Comparison of ENCODE assay signal across 15 cellular contexts in genomic region chr18:36993068-36993467, GRCh38.
DNase-seq lines count a peak whose midpoint lies in the region; ATAC-seq and TF ChIP-seq lines count a peak whose summit lies in the region.
"Had no signal": no experiment of that assay in that cellular context is flagged by ENCODE, and none has a peak within 500 bp of the region (broad histone marks: within the 10 kb centered on the region; RNA-seq: fewer than 3 reads in every experiment).

No MANE protein-coding gene starts in this region.

- DNase-seq in EH (ENCODE audit: low read depth) (peak; percentile 63), hepatic stellate cell (ENCODE audit: low spot score) (peak; percentile 14), lower lobe of right lung (no peak), trophoblast cell (no peak), ecto neural progenitor cell (ENCODE audit: low spot score) (no peak)
- no peak for DNase-seq in activated T-helper 1 cell treated with anti-CD3 and anti-CD28 coated beads, Interleukin-12 subunit alpha, Interleukin-12 subunit beta, Interleukin-2, Interleukin-4 antibody, amounts not matched to agents 30 ng/mL and 10 ng/mL and 1 ng/mL, durations not matched to agents 14 hours and 24 hours and 36 hours (ENCODE audit: low spot score)
- DNase-seq in naive thymus-derived CD8-positive, alpha-beta T cell = no peak
- DNase-seq: glutamatergic neuron, NCI-H2081, OCI-M1, T1000 had no signal

- H3K9me3 ChIP-seq in lower lobe of right lung (no peaks in the 10 kb centered on the region), trophoblast cell (ENCODE audit: insufficient read depth, low read depth, low read length) (no peaks in the 10 kb centered on the region)

- H2AFZ ChIP-seq in trophoblast cell (ENCODE audit: insufficient read depth, low read length, poor library complexity) = no peak overlapping the region

- ATAC-seq in HG02610 (IDR thresholded peaks at IDR 0.05; ENCODE audit: unreplicated experiment) (peak; percentile 85), lower lobe of right lung (no peak)
- ATAC-seq in naive thymus-derived CD8-positive, alpha-beta T cell = no peak

- POLR2A ChIA-PET in naive thymus-derived CD8-positive, alpha-beta T cell (lab: Charles Lee) = no interaction called here

- H3K27me3 ChIP-seq in lower lobe of right lung (ENCODE audit: low read depth) (no peaks in the 10 kb centered on the region), trophoblast cell (ENCODE audit: insufficient read depth, low read length) (no peaks in the 10 kb centered on the region)
- H3K27me3 ChIP-seq: cardiac muscle cell had no signal

- H3K14ac ChIP-seq in trophoblast cell (ENCODE audit: low read length) = no peak overlapping the region

- H4K91ac ChIP-seq in trophoblast cell (ENCODE audit: low read depth, low read length) = no peak overlapping the region

- peak overlapping the region; percentile 22 for H3K27ac Mint-ChIP-seq in activated T-helper 1 cell treated with anti-CD3 and anti-CD28 coated beads, Interleukin-12 subunit alpha, Interleukin-12 subunit beta, Interleukin-2, Interleukin-4 antibody, amounts not matched to agents 30 ng/mL and 10 ng/mL and 1 ng/mL, durations not matched to agents 14 hours and 24 hours and 36 hours
- H3K27ac Mint-ChIP-seq in naive thymus-derived CD8-positive, alpha-beta T cell = no peak overlapping the region
- H3K27ac Mint-ChIP-seq: CD14-positive monocyte, progenitor cell of endocrine pancreas had no signal

- no peak overlapping the region for H3K9ac ChIP-seq in trophoblast cell (ENCODE audit: low read length)

- H3K36me3 ChIP-seq in lower lobe of right lung (no peaks in the 10 kb centered on the region), trophoblast cell (ENCODE audit: control insufficient read depth in 1 of 2, insufficient read depth in 2 of 2, low read length in 2 of 2) (no peaks in the 10 kb centered on the region)
- H3K36me3 ChIP-seq: cardiac muscle cell had no signal

- H3K27ac ChIP-seq in lower lobe of right lung (no peak overlapping the region), trophoblast cell (ENCODE audit: low read depth, low read length) (no peak overlapping the region)
- H3K27ac ChIP-seq: cardiac muscle cell had no signal

- no peaks in the 10 kb centered on the region for H3K27me3 Mint-ChIP-seq in activated T-helper 1 cell treated with anti-CD3 and anti-CD28 coated beads, Interleukin-12 subunit alpha, Interleukin-12 subunit beta, Interleukin-2, Interleukin-4 antibody, amounts not matched to agents 30 ng/mL and 10 ng/mL and 1 ng/mL, durations not matched to agents 14 hours and 24 hours and 36 hours (ENCODE audit: insufficient read depth)
- H3K27me3 Mint-ChIP-seq in naive thymus-derived CD8-positive, alpha-beta T cell = no peaks in the 10 kb centered on the region
- H3K27me3 Mint-ChIP-seq: progenitor cell of endocrine pancreas had no signal

- TF ChIP-seq CTCF in lower lobe of right lung (IDR thresholded peaks at IDR 0.05) = no peak

- no peak overlapping the region for H4K8ac ChIP-seq in trophoblast cell (ENCODE audit: low read depth, low read length)

- no peaks in the 10 kb centered on the region for H3K79me2 ChIP-seq in trophoblast cell (ENCODE audit: control insufficient read depth, insufficient read depth, low read length, poor library complexity)

- H3K36me3 Mint-ChIP-seq in activated T-helper 1 cell treated with anti-CD3 and anti-CD28 coated beads, Interleukin-12 subunit alpha, Interleukin-12 subunit beta, Interleukin-2, Interleukin-4 antibody, amounts not matched to agents 30 ng/mL and 10 ng/mL and 1 ng/mL, durations not matched to agents 14 hours and 24 hours and 36 hours (ENCODE audit: low read depth) = peaks cover 2% of the 10 kb centered on the region
- H3K36me3 Mint-ChIP-seq in naive thymus-derived CD8-positive, alpha-beta T cell = peaks cover 30 to 70% (median 48%) of the 10 kb centered on the region in 3 donors

- no peak overlapping the region for H3K18ac ChIP-seq in trophoblast cell (ENCODE audit: low read length)

- no peaks in the 10 kb centered on the region for H3K4me1 ChIP-seq in lower lobe of right lung
- no peaks in the 10 kb centered on the region for H3K4me1 ChIP-seq in trophoblast cell (ENCODE audit: control insufficient read depth in 1 of 2, insufficient read depth in 2 of 2, low read length in 2 of 2)

- H3K4me1 Mint-ChIP-seq in activated T-helper 1 cell treated with anti-CD3 and anti-CD28 coated beads, Interleukin-12 subunit alpha, Interleukin-12 subunit beta, Interleukin-2, Interleukin-4 antibody, amounts not matched to agents 30 ng/mL and 10 ng/mL and 1 ng/mL, durations not matched to agents 14 hours and 24 hours and 36 hours (ENCODE audit: low read depth) = peaks cover 9% of the 10 kb centered on the region
- no peaks in the 10 kb centered on the region for H3K4me1 Mint-ChIP-seq in naive thymus-derived CD8-positive, alpha-beta T cell
- H3K4me1 Mint-ChIP-seq: CD14-positive monocyte had no signal

- H3K4me2 ChIP-seq in trophoblast cell (ENCODE audit: low read length) = no peak overlapping the region

- H2BK12ac ChIP-seq in trophoblast cell (ENCODE audit: low read length) = no peak overlapping the region

- intact Hi-C loops in activated T-helper 1 cell treated with anti-CD3 and anti-CD28 coated beads, Interleukin-12 subunit alpha, Interleukin-12 subunit beta, Interleukin-2, Interleukin-4 antibody, amounts not matched to agents 30 ng/mL and 10 ng/mL and 1 ng/mL, durations not matched to agents 14 hours and 24 hours and 36 hours (cut with micrococcal nuclease) = loop anchor here (2.0 kb wide), 1 partner anchor 14 kb away; no protein-coding TSS in a partner anchor
- intact Hi-C loops in lower lobe of right lung (cut with DNase I) = no loop called here

- H3K79me1 ChIP-seq in trophoblast cell (ENCODE audit: low read length) = no peaks in the 10 kb centered on the region

- H3K4me3 Mint-ChIP-seq in activated T-helper 1 cell treated with anti-CD3 and anti-CD28 coated beads, Interleukin-12 subunit alpha, Interleukin-12 subunit beta, Interleukin-2, Interleukin-4 antibody, amounts not matched to agents 30 ng/mL and 10 ng/mL and 1 ng/mL, durations not matched to agents 14 hours and 24 hours and 36 hours = no peak overlapping the region
- no peak overlapping the region for H3K4me3 Mint-ChIP-seq in naive thymus-derived CD8-positive, alpha-beta T cell
- H3K4me3 Mint-ChIP-seq: CD14-positive monocyte had no signal

- H4K12ac ChIP-seq in trophoblast cell (ENCODE audit: low read depth, low read length) = no peak overlapping the region

- no peak overlapping the region for H2BK120ac ChIP-seq in trophoblast cell (ENCODE audit: insufficient read depth, low read length, poor library complexity)

- no peak overlapping the region for H2BK5ac ChIP-seq in trophoblast cell (ENCODE audit: low read depth, low read length, poor library complexity)

- no peak overlapping the region for H3K4ac ChIP-seq in trophoblast cell (ENCODE audit: low read depth, low read length)

- peaks cover 21% of the 10 kb centered on the region for H3K9me3 Mint-ChIP-seq in activated T-helper 1 cell treated with anti-CD3 and anti-CD28 coated beads, Interleukin-12 subunit alpha, Interleukin-12 subunit beta, Interleukin-2, Interleukin-4 antibody, amounts not matched to agents 30 ng/mL and 10 ng/mL and 1 ng/mL, durations not matched to agents 14 hours and 24 hours and 36 hours
- H3K9me3 Mint-ChIP-seq in naive thymus-derived CD8-positive, alpha-beta T cell = peaks cover 15 to 56% (median 25%) of the 10 kb centered on the region in 9 donors

- H2AK5ac ChIP-seq in trophoblast cell (ENCODE audit: low read length) = no peak overlapping the region

- no peak overlapping the region for H3K4me3 ChIP-seq in lower lobe of right lung
- H3K4me3 ChIP-seq in trophoblast cell (ENCODE audit: low read depth, low read length) = no peak overlapping the region
- H3K4me3 ChIP-seq: cardiac muscle cell had no signal

- H3K23ac ChIP-seq in trophoblast cell (ENCODE audit: low read length) = no peak overlapping the region

Comparison
In these comparisons a context has a peak if more than half of its experiments do, and no peak if none do; other contexts are left out.
1. DNase-seq: peak in EH (single experiment) and hepatic stellate cell (single experiment); none in activated T-helper 1 cell treated with anti-CD3 and anti-CD28 coated beads, Interleukin-12 subunit alpha, Interleukin-12 subunit beta, Interleukin-2, Interleukin-4 antibody, amounts not matched to agents 30 ng/mL and 10 ng/mL and 1 ng/mL, durations not matched to agents 14 hours and 24 hours and 36 hours (single experiment), lower lobe of right lung (single experiment), naive thymus-derived CD8-positive, alpha-beta T cell (0 of 10), trophoblast cell (0 of 2) and ecto neural progenitor cell (single experiment).